In the genomic region with DNA sequence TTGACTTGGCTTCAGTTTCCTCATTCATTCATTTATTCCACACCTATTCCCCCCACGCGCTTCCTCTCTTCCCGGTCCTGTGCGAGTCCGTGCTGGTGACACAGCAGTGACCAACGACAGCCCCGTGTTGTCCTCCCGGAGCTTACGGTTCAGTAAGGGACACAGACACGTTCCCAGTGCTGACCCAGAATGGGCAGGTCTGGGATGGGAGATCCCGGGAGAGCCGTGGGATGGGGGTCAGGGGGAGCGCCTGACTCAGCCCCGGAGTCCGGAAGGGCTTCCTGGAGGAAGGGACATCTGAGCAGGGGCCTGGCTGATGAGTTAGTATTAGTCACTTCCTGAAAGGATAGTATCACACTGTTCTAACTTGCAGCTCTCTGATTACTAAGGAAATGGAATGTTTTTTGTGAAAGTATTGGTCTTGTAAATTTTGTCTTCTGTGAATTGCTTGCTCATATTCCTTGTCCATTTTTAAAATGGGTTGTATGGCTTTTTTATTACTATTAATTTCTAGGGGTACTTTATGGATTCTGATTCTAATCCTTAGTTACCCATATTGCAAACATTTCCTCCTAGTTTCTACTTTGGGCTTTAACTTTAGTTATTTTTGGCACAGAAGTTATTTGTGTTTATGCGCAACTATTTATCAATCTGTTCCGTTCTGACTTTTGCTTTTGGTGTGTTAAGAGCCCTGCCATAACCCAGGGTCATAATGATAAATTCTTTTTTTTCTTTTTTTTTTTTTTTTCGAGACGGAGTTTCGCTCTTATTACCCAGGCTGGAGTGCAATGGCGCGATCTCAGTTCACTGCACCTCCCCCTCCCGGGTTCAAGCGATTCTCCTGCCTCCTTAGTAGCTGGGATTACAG, we compare ENCODE assay signal across 8 cellular contexts. TPM values are rescaled to one million over a fixed set of nuclear protein-coding genes. Genes with fewer than 3 reads are reported as not detected.
DNase-seq lines count a peak whose midpoint lies in the region; ATAC-seq, FAIRE-seq and TF ChIP-seq lines count a peak whose summit lies in the region.

No MANE protein-coding gene starts in this region.

- H3K27me3 ChIP-seq in adrenal gland: no peaks in the 10 kb centered on the region
- no peaks in the 10 kb centered on the region for H3K27me3 ChIP-seq in right cardiac atrium (ENCODE audit: control insufficient read depth, insufficient read depth)

- peaks cover 70% of the 10 kb centered on the region for H3K4me1 ChIP-seq in OCI-LY7 (ENCODE audit: insufficient read depth, low read length, poor library complexity, severe bottlenecking)
- peaks cover 30 to 44% of the 10 kb centered on the region in 2 donors for H3K4me1 ChIP-seq in adrenal gland (replicated peaks in 1 of 2)
- H3K4me1 ChIP-seq in right cardiac atrium (ENCODE audit: control insufficient read depth, insufficient read depth, low read length): no peaks in the 10 kb centered on the region

- peak overlapping the region; percentile 79 for H3K27ac ChIP-seq in OCI-LY7 (ENCODE audit: low read depth, low read length, poor library complexity, severe bottlenecking)
- peak overlapping the region; percentile 57 to 98 (median 90) for H3K27ac ChIP-seq in adrenal gland
- H3K27ac ChIP-seq in right cardiac atrium (ENCODE audit: low read length): peak overlapping the region; percentile 72

- peak; percentile 50 for TF ChIP-seq POLR2A in H54 (IDR thresholded peaks at IDR 0.05; ENCODE audit: low read depth, low read length)
- TF ChIP-seq POLR2A in adrenal gland (IDR thresholded peaks at IDR 0.05): no peak

- H3K9me3 ChIP-seq in OCI-LY7 (ENCODE audit: low read length) (no peaks in the 10 kb centered on the region), adrenal gland (replicated peaks in 1 of 3) (no peaks in the 10 kb centered on the region), right cardiac atrium (ENCODE audit: control insufficient read depth, low read length) (no peaks in the 10 kb centered on the region)

- peak overlapping the region; percentile 82 for H3K4me3 ChIP-seq in OCI-LY7 (ENCODE audit: low read depth, low read length, poor library complexity, severe bottlenecking)
- peak overlapping the region in 2 of 4 donors; percentile 36 to 80 for H3K4me3 ChIP-seq in adrenal gland
- H3K4me3 ChIP-seq in right cardiac atrium (ENCODE audit: low read length): peak overlapping the region; percentile 45

- no peaks in the 10 kb centered on the region for H4K20me1 ChIP-seq in OCI-LY7 (ENCODE audit: insufficient read depth, low read length)

- DNase-seq in COLO668 (lab: John Stamatoyannopoulos, UW; ENCODE audit: unreplicated experiment) (peak; percentile 64), H54 (ENCODE audit: insufficient read length, low spot score) (peak; percentile 59), OCI-LY7 (ENCODE audit: low spot score) (peak; percentile 52), adrenal gland (peak; percentile 74 to 88 (median 84)), right cardiac atrium (peak; percentile 82 to 87 (median 87)), pulmonary artery endothelial cell (ENCODE audit: low read depth, low spot score) (peak; percentile 93), NCI-H2081 treated with DMSO at 0.1 percent for 48 hours (lab: John Stamatoyannopoulos, UW) (no peak), germinal center (ENCODE audit: low spot score) (no peak)

- peak; percentile 84 for FAIRE-seq in H54 (lab: Jason Lieb, UNC)

- WGBS in adrenal gland, 4 donors: 2 to 6% (median 4%) methylated on average over 24 of the region's 24 CpGs
- 10% methylated on average over 24 of the region's 24 CpGs for WGBS in right cardiac atrium

- H3K9me2 ChIP-seq in OCI-LY7 (ENCODE audit: insufficient read depth, low read length): no peaks in the 10 kb centered on the region

- intact Hi-C loops in OCI-LY7 (cut with micrococcal nuclease; ENCODE audit: unreplicated experiment) (loop anchor here (10.0 kb wide), 1 partner anchor 220 kb away; no protein-coding TSS in a partner anchor), adrenal gland (cut with DNase I) (no loop called here), right cardiac atrium (cut with DNase I) (no loop called here)

- BruUV-seq in OCI-LY7 (replicated peaks; lab: Mats Ljungman, UMichigan): TSS peak; percentile 96

- peaks cover 12% of the 10 kb centered on the region; the same call in 1 of the 2 replicates for H3K36me3 ChIP-seq in OCI-LY7 (ENCODE audit: insufficient read depth, low read length)
- H3K36me3 ChIP-seq in adrenal gland (replicated peaks in 1 of 2): peaks cover 0 to 10% of the 10 kb centered on the region in 2 donors

- peak; percentile 56 to 84 for ATAC-seq in right cardiac atrium

- TF ChIP-seq CTCF in OCI-LY7 (conservative IDR thresholded peaks at IDR 0.05; ENCODE audit: low read length): no peak
- TF ChIP-seq CTCF in adrenal gland (IDR thresholded peaks at IDR 0.05): no peak

- CTCF ChIA-PET in OCI-LY7 (lab: Charles Lee; ENCODE audit: unreplicated experiment): interaction anchor here (0.5 kb wide), 1 partner anchor 49 kb away, joined by 3 read pairs; no protein-coding TSS in a partner anchor

- peaks cover 11% of the 10 kb centered on the region; the same call in 1 of the 2 replicates for H3K79me2 ChIP-seq in OCI-LY7 (ENCODE audit: insufficient read depth, low read depth, low read length)

- POLR2A ChIA-PET in OCI-LY7 (lab: Charles Lee): interaction anchor here (0.7 kb wide), 1 partner anchor 70 kb away, joined by 3 read pairs; no protein-coding TSS in a partner anchor

- H3K4me2 ChIP-seq in OCI-LY7 (ENCODE audit: low read length): peak overlapping the region; percentile 97

- peak overlapping the region; percentile 87; the same call in 1 of the 2 replicates for H2AFZ ChIP-seq in OCI-LY7 (ENCODE audit: low read length)

RNA-seq across cellular contexts. Expression of a gene that starts 0.7 kb away (rescaled TPM):
- 125 and 126 TPM in 2 replicates for total RNA-seq in OCI-LY7 (2014; rRNA removed; shearing (Covaris generic))
- total RNA-seq in OCI-LY7 (2022): 46.2 and 59.4 TPM in 2 replicates
- total RNA-seq in adrenal gland: 100 to 1,000 TPM in 2 of 8 donors, 10 to 100 TPM in 6; 63.6 to 107 (median 90.4) TPM
- 10 to 100 TPM; 62.9 to 89.2 (median 87.0) TPM for polyA plus RNA-seq in adrenal gland
- 100 to 1,000 TPM; 133 to 143 (median 139) TPM for total RNA-seq in right cardiac atrium
- 139 TPM for polyA plus RNA-seq in right cardiac atrium
- 86.3 and 157 TPM in 2 replicates for total RNA-seq in pulmonary artery endothelial cell

RNA-seq across cellular contexts. Expression of a gene that starts 18.0 kb away (rescaled TPM):
- total RNA-seq in OCI-LY7 (2014; rRNA removed; shearing (Covaris generic)): 16.3 and 28.0 TPM in 2 replicates
- total RNA-seq in OCI-LY7 (2022) (8.8 and 10.8 TPM in 2 replicates), adrenal gland (1 to 10 TPM; 3.6 to 9.2 (median 6.7) TPM), right cardiac atrium (1 to 10 TPM; 4.0 to 6.3 (median 5.0) TPM), pulmonary artery endothelial cell (27.3 and 30.1 TPM in 2 replicates)
- polyA plus RNA-seq in adrenal gland (10 to 100 TPM in 1 of 3 donors, 1 to 10 TPM in 2; 3.1 to 11.3 (median 9.5) TPM), right cardiac atrium (4.0 TPM)

RNA-seq across cellular contexts. Expression of a gene that starts 19.6 kb away (rescaled TPM):
- total RNA-seq in OCI-LY7 (2014; rRNA removed; shearing (Covaris generic)): 5.3 and 7.8 TPM in 2 replicates
- total RNA-seq in OCI-LY7 (2022) (15.5 and 17.4 TPM in 2 replicates), adrenal gland (10 to 100 TPM; 11.0 to 55.7 (median 37.1) TPM), right cardiac atrium (100 to 1,000 TPM; 131 to 161 (median 150) TPM), pulmonary artery endothelial cell (8.2 and 8.6 TPM in 2 replicates)
- polyA plus RNA-seq in adrenal gland (10 to 100 TPM; 11.9 to 95.2 (median 35.2) TPM), right cardiac atrium (100 TPM)

RNA-seq across cellular contexts. Expression of a gene that starts 43.4 kb away (rescaled TPM):
- total RNA-seq in OCI-LY7 (2014; rRNA removed; shearing (Covaris generic)): 1.2 and 2.3 TPM in 2 replicates
- total RNA-seq in OCI-LY7 (2022) (2.1 and 2.4 TPM in 2 replicates), adrenal gland (10 to 100 TPM in 1 of 8 donors, 1 to 10 TPM in 7; 1.0 to 21.7 (median 2.8) TPM), right cardiac atrium (10 to 100 TPM in 1 of 4 donors, 1 to 10 TPM in 3; 1.6 to 16.3 (median 6.1) TPM), pulmonary artery endothelial cell (0.33 and 1.9 TPM in 2 replicates)
- polyA plus RNA-seq in adrenal gland (10 to 100 TPM in 1 of 3 donors, 1 to 10 TPM in 1, under 1 TPM in 1; 0.95 to 11.1 (median 4.3) TPM), right cardiac atrium (57.8 TPM)

RNA-seq across cellular contexts. Expression of a gene that starts 54.1 kb away (rescaled TPM):
- 12.8 and 21.0 TPM in 2 replicates for total RNA-seq in OCI-LY7 (2014; rRNA removed; shearing (Covaris generic))
- total RNA-seq in OCI-LY7 (2022): 24.4 and 30.8 TPM in 2 replicates
- 10 to 100 TPM; 17.1 to 31.9 (median 26.9) TPM for total RNA-seq in adrenal gland
- 10 to 100 TPM; 19.6 to 53.3 (median 31.3) TPM for polyA plus RNA-seq in adrenal gland
- total RNA-seq in right cardiac atrium: 10 to 100 TPM; 11.1 to 15.7 (median 12.2) TPM
- polyA plus RNA-seq in right cardiac atrium: 9.6 TPM
- 32.6 and 39.4 TPM in 2 replicates for total RNA-seq in pulmonary artery endothelial cell

Comparison
In these comparisons a context has a peak if more than half of its experiments do, and no peak if none do; other contexts are left out.
1. DNase-seq: peak in COLO668 (single experiment), H54 (single experiment), OCI-LY7 (single experiment), adrenal gland (7 of 7), right cardiac atrium (3 of 3) and pulmonary artery endothelial cell (single experiment); none in NCI-H2081 treated with DMSO at 0.1 percent for 48 hours (single experiment) and germinal center (single experiment).
2. Peak in every context shown above with its lines, with median percentiles within 50 percentile points of each other: H3K27ac ChIP-seq.